1 cellular context compared by ENCODE assay signal in the genomic region with DNA sequence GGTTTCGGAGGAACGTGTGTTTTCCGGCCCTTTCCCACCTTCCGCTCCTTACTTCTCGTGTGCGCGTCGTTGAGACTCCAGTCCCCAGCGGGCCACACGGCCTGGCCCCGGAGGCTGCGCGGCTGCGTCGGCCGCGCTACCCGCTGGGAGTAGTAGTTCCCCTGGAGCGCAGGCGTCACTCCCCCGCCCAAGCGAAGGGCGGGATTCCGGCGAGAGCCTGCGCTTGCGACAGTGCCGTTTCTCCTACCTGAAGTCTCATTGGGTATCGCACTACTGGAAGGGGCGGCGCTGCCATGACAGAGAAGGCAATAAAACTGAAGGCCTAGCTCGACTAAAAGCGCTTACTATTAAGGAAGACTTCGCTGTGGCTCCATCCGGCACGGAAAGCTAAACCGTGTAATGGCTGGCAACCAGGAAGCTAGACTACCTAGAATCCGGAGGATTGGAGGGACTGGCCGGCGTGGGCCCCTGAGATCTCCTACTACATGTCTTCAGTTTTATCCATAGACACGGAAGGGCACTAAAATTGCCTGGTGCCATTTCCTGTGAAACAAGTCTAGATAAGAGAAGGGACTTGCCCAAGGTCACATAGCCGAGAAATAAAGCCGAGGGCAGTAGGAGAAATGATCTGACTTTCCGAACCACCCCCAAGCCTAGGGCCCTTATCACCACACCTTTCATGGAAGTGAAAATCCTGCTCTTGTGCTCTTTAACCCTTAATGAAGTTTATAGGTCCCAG.
A peak's percentile ranks its signal among the peaks of the same experiment; 100 is the strongest.
TF ChIP-seq lines count a peak whose summit lies in the region.

No MANE protein-coding gene starts in this region.

TF ChIP-seq in liver, 16 proteins besides CTCF, POLR2A, EP300 and RAD21 (continued from another document):
- TF ChIP-seq HNF4A (conservative IDR thresholded peaks at IDR 0.05) (no peak), RXRA (IDR thresholded peaks at IDR 0.05) (no peak)
- TF ChIP-seq, protein P1, sequence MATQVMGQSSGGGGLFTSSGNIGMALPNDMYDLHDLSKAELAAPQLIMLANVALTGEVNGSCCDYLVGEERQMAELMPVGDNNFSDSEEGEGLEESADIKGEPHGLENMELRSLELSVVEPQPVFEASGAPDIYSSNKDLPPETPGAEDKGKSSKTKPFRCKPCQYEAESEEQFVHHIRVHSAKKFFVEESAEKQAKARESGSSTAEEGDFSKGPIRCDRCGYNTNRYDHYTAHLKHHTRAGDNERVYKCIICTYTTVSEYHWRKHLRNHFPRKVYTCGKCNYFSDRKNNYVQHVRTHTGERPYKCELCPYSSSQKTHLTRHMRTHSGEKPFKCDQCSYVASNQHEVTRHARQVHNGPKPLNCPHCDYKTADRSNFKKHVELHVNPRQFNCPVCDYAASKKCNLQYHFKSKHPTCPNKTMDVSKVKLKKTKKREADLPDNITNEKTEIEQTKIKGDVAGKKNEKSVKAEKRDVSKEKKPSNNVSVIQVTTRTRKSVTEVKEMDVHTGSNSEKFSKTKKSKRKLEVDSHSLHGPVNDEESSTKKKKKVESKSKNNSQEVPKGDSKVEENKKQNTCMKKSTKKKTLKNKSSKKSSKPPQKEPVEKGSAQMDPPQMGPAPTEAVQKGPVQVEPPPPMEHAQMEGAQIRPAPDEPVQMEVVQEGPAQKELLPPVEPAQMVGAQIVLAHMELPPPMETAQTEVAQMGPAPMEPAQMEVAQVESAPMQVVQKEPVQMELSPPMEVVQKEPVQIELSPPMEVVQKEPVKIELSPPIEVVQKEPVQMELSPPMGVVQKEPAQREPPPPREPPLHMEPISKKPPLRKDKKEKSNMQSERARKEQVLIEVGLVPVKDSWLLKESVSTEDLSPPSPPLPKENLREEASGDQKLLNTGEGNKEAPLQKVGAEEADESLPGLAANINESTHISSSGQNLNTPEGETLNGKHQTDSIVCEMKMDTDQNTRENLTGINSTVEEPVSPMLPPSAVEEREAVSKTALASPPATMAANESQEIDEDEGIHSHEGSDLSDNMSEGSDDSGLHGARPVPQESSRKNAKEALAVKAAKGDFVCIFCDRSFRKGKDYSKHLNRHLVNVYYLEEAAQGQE (IDR thresholded peaks at IDR 0.05), result peak; percentile 93
